In the genomic region with DNA sequence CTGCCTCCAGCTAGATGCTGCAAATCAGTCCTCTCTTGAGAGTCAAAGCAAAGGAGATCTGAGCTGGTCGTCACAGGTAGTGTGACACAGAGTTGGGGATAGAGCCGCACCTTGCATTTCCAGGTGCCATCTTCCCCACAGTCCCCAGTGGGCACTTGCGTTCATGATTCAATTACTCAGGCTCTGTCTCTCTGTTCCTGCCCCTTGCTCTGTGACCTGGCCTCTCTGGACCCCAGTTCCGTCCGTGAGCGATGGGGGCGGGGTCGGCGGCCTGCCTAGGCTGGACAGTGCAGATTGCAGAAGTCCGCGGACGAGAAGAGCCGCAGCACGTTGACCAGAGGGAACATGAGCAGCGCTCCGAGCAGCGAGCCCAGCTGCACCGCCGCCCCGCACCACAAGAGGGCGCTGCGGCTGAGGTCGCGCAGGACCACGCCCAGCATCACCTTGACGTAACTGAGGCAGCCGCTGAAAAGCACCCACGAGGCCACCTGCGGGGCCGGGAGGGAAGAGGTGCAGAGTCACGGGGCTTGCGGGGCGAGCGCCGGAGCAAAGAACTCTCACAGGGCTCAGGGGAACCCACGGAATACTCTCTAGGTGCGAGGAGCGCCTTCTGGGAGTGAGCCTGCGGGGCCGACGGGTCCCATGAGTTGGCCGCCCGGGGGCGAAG, we compare ENCODE assay signal across 8 cellular contexts. TPM values are rescaled to one million over a fixed set of nuclear protein-coding genes. Genes with fewer than 3 reads are reported as not detected.
DNase-seq lines count a peak whose midpoint lies in the region; ATAC-seq, FAIRE-seq and TF ChIP-seq lines count a peak whose summit lies in the region.

No MANE protein-coding gene starts in this region.

- H4K20me1 ChIP-seq in GM23338 (replicated peaks; ENCODE audit: insufficient read depth): no peaks in the 10 kb centered on the region

- H3K36me3 Mint-ChIP-seq in GM23338 (ENCODE audit: low read depth): no peaks in the 10 kb centered on the region

- H3K4me3 ChIP-seq in A549 (no peak overlapping the region), GM23338 (peak overlapping the region; percentile 49; the same call in 1 of the 2 replicates), small intestine (ENCODE audit: low read depth in 1 of 2, low read length in 2 of 2) (no peak overlapping the region)

- DNase-seq in A549 (ENCODE audit: low read depth in 1 of 2, low spot score in 1 of 2) (peak; percentile 47 to 65), GM23338 (ENCODE audit: low spot score) (peak; percentile 79), left cardiac atrium (no peak), small intestine (no peak)
- peak; percentile 85 for DNase-seq in activated CD8-positive, alpha-beta memory T cell treated with anti-CD3 and anti-CD28 coated beads, Interleukin-2, amount 50 U/mL, for 48 hours
- peak; percentile 50 to 63 for DNase-seq in stimulated activated CD4-positive, alpha-beta T cell treated with anti-CD3 and anti-CD28 coated beads, Interleukin-2, amount 100 ng/mL, for 48 hours

- no peaks in the 10 kb centered on the region for H3K9me2 ChIP-seq in GM23338 (ENCODE audit: insufficient read depth)

- peaks cover 17% of the 10 kb centered on the region for H3K27me3 Mint-ChIP-seq in GM23338 (ENCODE audit: insufficient read depth, low read depth, poor library complexity)

- no peaks in the 10 kb centered on the region for H3K4me1 Mint-ChIP-seq in GM23338

- H3K79me2 ChIP-seq in GM23338 (replicated peaks; ENCODE audit: insufficient read depth): no peaks in the 10 kb centered on the region

- peak overlapping the region; percentile 60 for H3K4me3 Mint-ChIP-seq in GM23338

- no peaks in the 10 kb centered on the region for H3F3A ChIP-seq in GM23338 (replicated peaks; ENCODE audit: low read depth)

- POLR2A ChIA-PET in A549 (lab: Yijun Ruan, JAX): no interaction called here

- H3K36me3 ChIP-seq in GM23338 (ENCODE audit: insufficient read depth): no peaks in the 10 kb centered on the region
- H3K36me3 ChIP-seq in small intestine (ENCODE audit: control insufficient read depth in 2 of 2, insufficient read depth in 2 of 2, low read length in 2 of 2): peaks cover 0 to 13% of the 10 kb centered on the region in 2 donors

- FAIRE-seq in A549 (lab: Jason Lieb, UNC): no peak
- FAIRE-seq in small intestine (lab: Jason Lieb, UNC): no peak

- peaks cover 8% of the 10 kb centered on the region for H3K27me3 ChIP-seq in GM23338 (ENCODE audit: insufficient read depth)
- H3K27me3 ChIP-seq in small intestine (ENCODE audit: control insufficient read depth in 2 of 2, insufficient read depth in 2 of 2, low read length in 2 of 2): peaks cover 0 to 3% of the 10 kb centered on the region in 2 donors

- TF ChIP-seq CTCF in A549 (IDR thresholded peaks at IDR 0.05) (peak; percentile 64), GM23338 (conservative IDR thresholded peaks at IDR 0.05; ENCODE audit: low read depth in 2 of 2) (peak; percentile 91 to 96)

- H3K9me3 ChIP-seq in A549 (no peaks in the 10 kb centered on the region), small intestine (ENCODE audit: control insufficient read depth, low read depth) (no peaks in the 10 kb centered on the region)

- H3K27ac Mint-ChIP-seq in GM23338: no peak overlapping the region

- WGBS in A549 (ENCODE audit: missing lambda C conversion rate): 51% methylated on average over 44 of the region's 44 CpGs
- 41 to 72% (median 63%) methylated on average over 35 to 44 of the region's 44 CpGs for WGBS in small intestine, 3 donors

- TF ChIP-seq POLR2A in A549 (IDR thresholded peaks at IDR 0.05; ENCODE audit: low read length): no peak

- TF ChIP-seq EP300 in A549 (IDR thresholded peaks at IDR 0.05): no peak

- H3K27ac ChIP-seq in A549 (no peak overlapping the region), GM23338 (ENCODE audit: low read depth) (no peak overlapping the region), small intestine (ENCODE audit: low read depth in 1 of 2, low read length in 1 of 2) (no peak overlapping the region)

- ATAC-seq in A549: peak; percentile 40 to 91; a peak in 3 of 6 replicates
- peak; percentile 94 for ATAC-seq in GM23338
- ATAC-seq in left cardiac atrium: peak; percentile 50 to 59
- ATAC-seq in GM21423 (IDR thresholded peaks at IDR 0.05; ENCODE audit: unreplicated experiment): no peak
- ATAC-seq in HG03378 (IDR thresholded peaks at IDR 0.05; ENCODE audit: unreplicated experiment): no peak

- H3K4me2 ChIP-seq in A549 (peak overlapping the region; percentile 8; the same call in 1 of the 3 replicates), GM23338 (peak overlapping the region; percentile 67; the same call in 1 of the 2 replicates)

- no peaks in the 10 kb centered on the region; the same call in 2 of the 3 replicates for H3K9me3 Mint-ChIP-seq in GM23338

- H3K4me1 ChIP-seq in A549: no peaks in the 10 kb centered on the region
- no peaks in the 10 kb centered on the region for H3K4me1 ChIP-seq in GM23338 (ENCODE audit: insufficient read depth)
- no peaks in the 10 kb centered on the region for H3K4me1 ChIP-seq in small intestine (ENCODE audit: control insufficient read depth in 2 of 2, insufficient read depth in 1 of 2, low read depth in 1 of 2, low read length in 1 of 2)

- peak overlapping the region; percentile 91 for H2AFZ ChIP-seq in GM23338

- intact Hi-C loops in left cardiac atrium (cut with DNase I): no loop called here

- CTCF ChIA-PET in A549 (lab: Yijun Ruan, JAX): interaction anchor here (1.1 to 4.8 kb wide), 6 partner anchors 8 to 364 kb away, joined by 3 to 26 read pairs (median 6); a partner anchor contains a TSS

- TF ChIP-seq RAD21 in A549 (conservative IDR thresholded peaks at IDR 0.05 in 1 of 2, IDR thresholded peaks at IDR 0.05 in 1 of 2): 0 out of 5 replicates have a peak, but pooled peaks of 1 of the 2 experiments have one; percentile 15

TF ChIP-seq in A549, 52 proteins besides CTCF, POLR2A, EP300 and RAD21:
- peak; percentile 41; the same call in 2 of the 3 replicates for TF ChIP-seq SMC3 (IDR thresholded peaks at IDR 0.05)
- no peak for TF ChIP-seq ZFP36 (IDR thresholded peaks at IDR 0.05; ENCODE audit: borderline replicate concordance, partially characterized antibody)
- no peak for TF ChIP-seq TP53 (CRISPR knock-in tag; IDR thresholded peaks at IDR 0.05)
- TF ChIP-seq, protein P1, sequence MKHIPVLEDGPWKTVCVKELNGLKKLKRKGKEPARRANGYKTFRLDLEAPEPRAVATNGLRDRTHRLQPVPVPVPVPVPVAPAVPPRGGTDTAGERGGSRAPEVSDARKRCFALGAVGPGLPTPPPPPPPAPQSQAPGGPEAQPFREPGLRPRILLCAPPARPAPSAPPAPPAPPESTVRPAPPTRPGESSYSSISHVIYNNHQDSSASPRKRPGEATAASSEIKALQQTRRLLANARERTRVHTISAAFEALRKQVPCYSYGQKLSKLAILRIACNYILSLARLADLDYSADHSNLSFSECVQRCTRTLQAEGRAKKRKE (CRISPR knock-in tag; IDR thresholded peaks at IDR 0.05; ENCODE audit: low read depth): no peak
- TF ChIP-seq RARB (CRISPR knock-in tag; IDR thresholded peaks at IDR 0.05): no peak
- no peak for TF ChIP-seq GATA3 (IDR thresholded peaks at IDR 0.05; ENCODE audit: borderline replicate concordance)

TF ChIP-seq in GM23338, 12 proteins besides CTCF, POLR2A, EP300 and RAD21:
- TF ChIP-seq STAT1 (IDR thresholded peaks at IDR 0.05; ENCODE audit: unreplicated experiment) (no peak), CREB1 (CRISPR knock-in tag; IDR thresholded peaks at IDR 0.05; ENCODE audit: low read depth) (peak; percentile 74), POLR2AphosphoS5 (IDR thresholded peaks at IDR 0.05; ENCODE audit: low read depth) (no peak)
- TF ChIP-seq, protein P2, sequence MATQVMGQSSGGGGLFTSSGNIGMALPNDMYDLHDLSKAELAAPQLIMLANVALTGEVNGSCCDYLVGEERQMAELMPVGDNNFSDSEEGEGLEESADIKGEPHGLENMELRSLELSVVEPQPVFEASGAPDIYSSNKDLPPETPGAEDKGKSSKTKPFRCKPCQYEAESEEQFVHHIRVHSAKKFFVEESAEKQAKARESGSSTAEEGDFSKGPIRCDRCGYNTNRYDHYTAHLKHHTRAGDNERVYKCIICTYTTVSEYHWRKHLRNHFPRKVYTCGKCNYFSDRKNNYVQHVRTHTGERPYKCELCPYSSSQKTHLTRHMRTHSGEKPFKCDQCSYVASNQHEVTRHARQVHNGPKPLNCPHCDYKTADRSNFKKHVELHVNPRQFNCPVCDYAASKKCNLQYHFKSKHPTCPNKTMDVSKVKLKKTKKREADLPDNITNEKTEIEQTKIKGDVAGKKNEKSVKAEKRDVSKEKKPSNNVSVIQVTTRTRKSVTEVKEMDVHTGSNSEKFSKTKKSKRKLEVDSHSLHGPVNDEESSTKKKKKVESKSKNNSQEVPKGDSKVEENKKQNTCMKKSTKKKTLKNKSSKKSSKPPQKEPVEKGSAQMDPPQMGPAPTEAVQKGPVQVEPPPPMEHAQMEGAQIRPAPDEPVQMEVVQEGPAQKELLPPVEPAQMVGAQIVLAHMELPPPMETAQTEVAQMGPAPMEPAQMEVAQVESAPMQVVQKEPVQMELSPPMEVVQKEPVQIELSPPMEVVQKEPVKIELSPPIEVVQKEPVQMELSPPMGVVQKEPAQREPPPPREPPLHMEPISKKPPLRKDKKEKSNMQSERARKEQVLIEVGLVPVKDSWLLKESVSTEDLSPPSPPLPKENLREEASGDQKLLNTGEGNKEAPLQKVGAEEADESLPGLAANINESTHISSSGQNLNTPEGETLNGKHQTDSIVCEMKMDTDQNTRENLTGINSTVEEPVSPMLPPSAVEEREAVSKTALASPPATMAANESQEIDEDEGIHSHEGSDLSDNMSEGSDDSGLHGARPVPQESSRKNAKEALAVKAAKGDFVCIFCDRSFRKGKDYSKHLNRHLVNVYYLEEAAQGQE (IDR thresholded peaks at IDR 0.05; ENCODE audit: unreplicated experiment): no peak

RNA-seq across cellular contexts. Expression of a gene that starts 7.4 kb away (rescaled TPM):
- polyA plus RNA-seq in A549 (2011; rRNA removed) (0.63 and 0.95 TPM in 2 replicates), A549 (2017; fragmentation: RNase III; extraction: RNeasy Plus Mini Kit Qiagen cat#74134 plus additional on column Dnase treatment) (0.50 to 0.69 TPM (median 0.56 TPM) in 3 replicates), GM23338 (2016; fragmentation: Nextera tagmentation; extraction: Ambion mirVana) (2.3 and 2.5 TPM in 2 replicates), small intestine (10 to 100 TPM in 1 of 3 donors, 1 to 10 TPM in 2; 8.5 to 20.5 (median 8.8) TPM)
- polyA plus RNA-seq in A549 (2012; cell fraction: cytosol; rRNA removed): 0.41 and 0.47 TPM in 2 replicates
- 1.2 TPM in 2 replicates for polyA plus RNA-seq in A549 (2012; cell fraction: nucleus; rRNA removed)
- polyA minus RNA-seq in A549 (2011; rRNA and poly(A)+ RNA removed): 1.2 and 1.8 TPM in 2 replicates
- 3.6 and 4.5 TPM in 2 replicates for total RNA-seq in GM23338 (2014; rRNA removed; shearing (Covaris generic))
- total RNA-seq in left cardiac atrium: 1 to 10 TPM; 1.7 to 3.6 TPM

Comparison
In these comparisons a context has a peak if more than half of its experiments do, and no peak if none do; other contexts are left out.
1. ATAC-seq: peak in A549 (2 of 2), GM23338 (single experiment) and left cardiac atrium (2 of 2); none in GM21423 (single experiment) and HG03378 (single experiment).
2. DNase-seq: peak in A549 (2 of 2), GM23338 (single experiment), activated CD8-positive, alpha-beta memory T cell treated with anti-CD3 and anti-CD28 coated beads, Interleukin-2, amount 50 U/mL, for 48 hours (single experiment) and stimulated activated CD4-positive, alpha-beta T cell treated with anti-CD3 and anti-CD28 coated beads, Interleukin-2, amount 100 ng/mL, for 48 hours (2 of 2); none in left cardiac atrium (single experiment) and small intestine (single experiment).